10 cellular contexts compared by ENCODE assay signal in the genomic region with DNA sequence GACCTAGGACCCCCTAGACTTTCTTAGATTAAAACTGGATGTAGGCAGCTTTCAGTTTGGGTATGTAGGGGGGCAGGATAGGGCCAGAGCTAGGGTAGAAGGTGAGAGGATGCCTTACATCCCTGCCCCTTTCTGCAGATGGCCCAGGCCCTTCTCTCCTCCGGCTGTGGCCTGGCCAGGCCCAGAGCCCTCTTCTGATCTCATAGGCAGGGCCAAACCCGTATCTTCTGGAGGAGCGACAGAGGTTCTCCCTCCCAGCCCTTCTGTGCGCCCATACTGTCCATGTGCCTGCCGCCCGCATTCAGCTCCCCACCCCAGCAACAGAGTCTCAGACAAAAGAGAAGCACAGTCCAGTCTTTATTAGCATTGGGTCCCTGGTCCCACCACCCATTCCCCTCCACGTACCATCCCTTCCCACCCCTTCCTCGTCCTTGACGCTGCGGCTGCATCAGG. TPM values are rescaled to one million over a fixed set of nuclear protein-coding genes. Genes with fewer than 3 reads are reported as not detected.
DNase-seq lines count a peak whose midpoint lies in the region; ATAC-seq and TF ChIP-seq lines count a peak whose summit lies in the region.
"Had no signal": no experiment of that assay in that cellular context is flagged by ENCODE, and none has a peak within 500 bp of the region (broad histone marks: within the 10 kb centered on the region; RNA-seq: fewer than 3 reads in every experiment).

No MANE protein-coding gene starts in this region.

- intact Hi-C loops in breast epithelium (cut with DNase I; ENCODE audit: low total_unique reads) (no loop called here), MCF 10A (cut with micrococcal nuclease) (no loop called here), mucosa of descending colon (cut with DNase I, micrococcal nuclease) (no loop called here), tibial artery (cut with DNase I; ENCODE audit: low total_unique reads) (no loop called here)

- H3K27ac ChIP-seq in breast epithelium (peak overlapping the region in 1 of 2 donors; percentile 63), tibial artery (no peak overlapping the region)
- H3K27ac ChIP-seq: prostate gland had no signal

- ATAC-seq in activated T-cell treated with anti-CD3 and anti-CD28 coated beads, Interleukin-2, amount 50 U/mL, for 72 hours (replicated peaks in 1 of 2) = peak; percentile 1 to 13
- ATAC-seq in mucosa of descending colon = no peak
- no peak for ATAC-seq in GM21723 (IDR thresholded peaks at IDR 0.05; ENCODE audit: unreplicated experiment)

- no peak for DNase-seq in breast epithelium (ENCODE audit: low spot score in 2 of 2)
- no peak for DNase-seq in MCF 10A (ENCODE audit: unreplicated experiment)
- peak; percentile 66 to 78 for DNase-seq in activated T-cell treated with anti-CD3 and anti-CD28 coated beads, Interleukin-2, amount 50 U/mL, for 72 hours
- DNase-seq in mucosa of descending colon = peak in 2 of 3 donors; percentile 32 to 59
- DNase-seq in tibial artery = no peak
- no peak for DNase-seq in NCI-H2227 (lab: John Stamatoyannopoulos, UW; ENCODE audit: unreplicated experiment)
- no peak for DNase-seq in NCI-H1694 treated with DMSO at 0.1 percent for 48 hours (lab: John Stamatoyannopoulos, UW)
- DNase-seq: NCI-H524 had no signal

- CTCF ChIA-PET in MCF 10A (lab: Yijun Ruan, JAX) = interaction anchor here (0.7 kb wide), 1 partner anchor 73 kb away, joined by 3 read pairs; no protein-coding TSS in a partner anchor

- no peaks in the 10 kb centered on the region for H3K9me3 ChIP-seq in breast epithelium
- H3K9me3 ChIP-seq in mucosa of descending colon = no peaks in the 10 kb centered on the region
- H3K9me3 ChIP-seq in tibial artery = no peaks in the 10 kb centered on the region
- H3K9me3 ChIP-seq: prostate gland had no signal

- POLR2A ChIA-PET in MCF 10A (lab: Yijun Ruan, JAX) = no interaction called here

- H3K36me3 Mint-ChIP-seq in MCF 10A (ENCODE audit: insufficient read depth, unreplicated experiment) = no peaks in the 10 kb centered on the region
- peaks cover 28 to 32% of the 10 kb centered on the region in 2 donors for H3K36me3 Mint-ChIP-seq in activated T-cell treated with anti-CD3 and anti-CD28 coated beads, Interleukin-2, amount 50 U/mL, for 72 hours (ENCODE audit: insufficient read depth in 2 of 2)

- peaks cover 34% of the 10 kb centered on the region for H3K27me3 Mint-ChIP-seq in MCF 10A (ENCODE audit: insufficient read depth, unreplicated experiment)
- no peaks in the 10 kb centered on the region for H3K27me3 Mint-ChIP-seq in activated T-cell treated with anti-CD3 and anti-CD28 coated beads, Interleukin-2, amount 50 U/mL, for 72 hours (ENCODE audit: low read depth)

- no peak for TF ChIP-seq CTCF in breast epithelium (IDR thresholded peaks at IDR 0.05)
- no peak for TF ChIP-seq CTCF in MCF 10A (IDR thresholded peaks at IDR 0.05; ENCODE audit: unreplicated experiment)
- TF ChIP-seq CTCF in mucosa of descending colon (IDR thresholded peaks at IDR 0.05) = no peak
- no peak for TF ChIP-seq CTCF in tibial artery (IDR thresholded peaks at IDR 0.05)

- H3K27me3 ChIP-seq in breast epithelium (no peaks in the 10 kb centered on the region), tibial artery (peaks cover 0 to 48% of the 10 kb centered on the region in 2 donors)

- no peak overlapping the region for H3K27ac Mint-ChIP-seq in MCF 10A (ENCODE audit: low read depth, unreplicated experiment)
- H3K27ac Mint-ChIP-seq in activated T-cell treated with anti-CD3 and anti-CD28 coated beads, Interleukin-2, amount 50 U/mL, for 72 hours = peak overlapping the region; percentile 98

- H3K9me3 Mint-ChIP-seq in MCF 10A (ENCODE audit: unreplicated experiment) = no peaks in the 10 kb centered on the region
- no peaks in the 10 kb centered on the region for H3K9me3 Mint-ChIP-seq in activated T-cell treated with anti-CD3 and anti-CD28 coated beads, Interleukin-2, amount 50 U/mL, for 72 hours

- peak overlapping the region; percentile 41 to 50 (median 49) for H3K4me3 ChIP-seq in breast epithelium
- H3K4me3 ChIP-seq in mucosa of descending colon = peak overlapping the region; percentile 28
- peak overlapping the region; percentile 38 to 42 for H3K4me3 ChIP-seq in tibial artery

- TF ChIP-seq POLR2A in breast epithelium (IDR thresholded peaks at IDR 0.05) = no peak

- no peaks in the 10 kb centered on the region for H3K4me1 Mint-ChIP-seq in MCF 10A (ENCODE audit: insufficient read depth, unreplicated experiment)
- peaks cover 44% of the 10 kb centered on the region for H3K4me1 Mint-ChIP-seq in activated T-cell treated with anti-CD3 and anti-CD28 coated beads, Interleukin-2, amount 50 U/mL, for 72 hours (ENCODE audit: low read depth)

- no peak overlapping the region for H3K4me3 Mint-ChIP-seq in MCF 10A (ENCODE audit: unreplicated experiment)
- peak overlapping the region; percentile 89 to 93 for H3K4me3 Mint-ChIP-seq in activated T-cell treated with anti-CD3 and anti-CD28 coated beads, Interleukin-2, amount 50 U/mL, for 72 hours

- peaks cover 4 to 5% of the 10 kb centered on the region in 2 donors for H3K4me1 ChIP-seq in breast epithelium
- no peaks in the 10 kb centered on the region for H3K4me1 ChIP-seq in mucosa of descending colon (ENCODE audit: low read depth)
- peaks cover 0 to 5% (median under 1%) of the 10 kb centered on the region in 4 donors for H3K4me1 ChIP-seq in tibial artery
- H3K4me1 ChIP-seq: prostate gland had no signal

- H3K36me3 ChIP-seq in breast epithelium (no peaks in the 10 kb centered on the region), mucosa of descending colon (ENCODE audit: low read depth) (no peaks in the 10 kb centered on the region), tibial artery (no peaks in the 10 kb centered on the region)
- H3K36me3 ChIP-seq: prostate gland had no signal

- BruUV-seq in MCF 10A (replicated peaks; lab: Mats Ljungman, UMichigan) = no TSS peak

RNA-seq across cellular contexts. Expression of a gene that starts 2.0 kb away (rescaled TPM):
- total RNA-seq in breast epithelium (10 to 100 TPM in 2 of 3 donors, 1 to 10 TPM in 1; 2.6 to 42.1 (median 26.9) TPM), MCF 10A (2022) (not detected in 2 replicates), mucosa of descending colon (10 to 100 TPM in 1 of 3 donors, 1 to 10 TPM in 2; 5.3 to 27.7 (median 8.3) TPM)
- 10 to 100 TPM; 42.3 to 55.3 TPM for total RNA-seq in activated T-cell treated with anti-CD3 and anti-CD28 coated beads, Interleukin-2, amount 50 U/mL, for 72 hours

RNA-seq across cellular contexts. Expression of a gene that starts 21.4 kb away (rescaled TPM):
- total RNA-seq in breast epithelium (10 to 100 TPM; 46.4 to 61.6 (median 48.2) TPM), MCF 10A (2022) (63.4 and 90.8 TPM in 2 replicates), mucosa of descending colon (10 to 100 TPM; 57.9 to 79.5 (median 68.9) TPM)
- 100 to 1,000 TPM; 101 to 110 TPM for total RNA-seq in activated T-cell treated with anti-CD3 and anti-CD28 coated beads, Interleukin-2, amount 50 U/mL, for 72 hours

RNA-seq across cellular contexts. Expression of a gene that starts 49.8 kb away (rescaled TPM):
- total RNA-seq in breast epithelium = under 1 TPM in 1 of 3 donors, not detected in 2; 0.16 TPM
- 0.19 TPM in 1 of 2 replicates, not detected in the other for total RNA-seq in MCF 10A (2022)
- total RNA-seq in activated T-cell treated with anti-CD3 and anti-CD28 coated beads, Interleukin-2, amount 50 U/mL, for 72 hours = under 1 TPM in 1 of 2 donors, not detected in 1; 0.09 TPM
- total RNA-seq in mucosa of descending colon = under 1 TPM in 1 of 3 donors, not detected in 2; 0.19 TPM

Comparison
In these comparisons a context has a peak if more than half of its experiments do, and no peak if none do; other contexts are left out.
1. DNase-seq: peak in activated T-cell treated with anti-CD3 and anti-CD28 coated beads, Interleukin-2, amount 50 U/mL, for 72 hours (2 of 2) and mucosa of descending colon (2 of 3); none in breast epithelium (0 of 2), MCF 10A (single experiment), tibial artery (0 of 2), NCI-H2227 (single experiment) and NCI-H1694 treated with DMSO at 0.1 percent for 48 hours (single experiment).
2. ATAC-seq: peak in activated T-cell treated with anti-CD3 and anti-CD28 coated beads, Interleukin-2, amount 50 U/mL, for 72 hours (2 of 2); none in mucosa of descending colon (single experiment) and GM21723 (single experiment).
3. Peak in every context shown above with its lines, with median percentiles within 50 percentile points of each other: H3K4me3 ChIP-seq.